Comparison of ENCODE assay signal across 9 cellular contexts in genomic region chr14:50038398-50039119, GRCh38.
DNase-seq lines count a peak whose midpoint lies in the region; ATAC-seq, FAIRE-seq and TF ChIP-seq lines count a peak whose summit lies in the region.
"Had no signal": no experiment of that assay in that cellular context is flagged by ENCODE, and none has a peak within 500 bp of the region (broad histone marks: within the 10 kb centered on the region; RNA-seq: fewer than 3 reads in every experiment).

No MANE protein-coding gene starts in this region.

- H3K9me3 Mint-ChIP-seq in stimulated activated effector memory CD8-positive, alpha-beta T cell treated with anti-CD3 and anti-CD28 coated beads, Interleukin-12 subunit alpha, Interleukin-12 subunit beta, amount 100 ng/mL, for 72 hours, result no peaks in the 10 kb centered on the region

- peak; percentile 6 for FAIRE-seq in H54 (lab: Jason Lieb, UNC)

- no peak for TF ChIP-seq POLR2A in H54 (IDR thresholded peaks at IDR 0.05; ENCODE audit: low read depth, low read length)

- H3K9me3 ChIP-seq in MG63, result no peaks in the 10 kb centered on the region

- H3K4me1 Mint-ChIP-seq in stimulated activated effector memory CD8-positive, alpha-beta T cell treated with anti-CD3 and anti-CD28 coated beads, Interleukin-12 subunit alpha, Interleukin-12 subunit beta, amount 100 ng/mL, for 72 hours, result peaks cover 67% of the 10 kb centered on the region
- H3K4me1 Mint-ChIP-seq: brain had no signal

- peak overlapping the region; percentile 71 for H3K4me3 Mint-ChIP-seq in stimulated activated effector memory CD8-positive, alpha-beta T cell treated with anti-CD3 and anti-CD28 coated beads, Interleukin-12 subunit alpha, Interleukin-12 subunit beta, amount 100 ng/mL, for 72 hours
- H3K4me3 Mint-ChIP-seq: brain had no signal

- H3K27ac Mint-ChIP-seq in stimulated activated effector memory CD8-positive, alpha-beta T cell treated with anti-CD3 and anti-CD28 coated beads, Interleukin-12 subunit alpha, Interleukin-12 subunit beta, amount 100 ng/mL, for 72 hours, result peak overlapping the region; percentile 95

- no peaks in the 10 kb centered on the region for H3K36me3 ChIP-seq in MG63

- peak; percentile 83 for ATAC-seq in GM18498 (IDR thresholded peaks at IDR 0.05; ENCODE audit: unreplicated experiment)
- peak; percentile 91 for ATAC-seq in stimulated activated effector memory CD8-positive, alpha-beta T cell treated with anti-CD3 and anti-CD28 coated beads, Interleukin-12 subunit alpha, Interleukin-12 subunit beta, amount 100 ng/mL, for 72 hours

- peaks cover 64% of the 10 kb centered on the region for H3K36me3 Mint-ChIP-seq in stimulated activated effector memory CD8-positive, alpha-beta T cell treated with anti-CD3 and anti-CD28 coated beads, Interleukin-12 subunit alpha, Interleukin-12 subunit beta, amount 100 ng/mL, for 72 hours

- no peak overlapping the region for H3K4me3 ChIP-seq in MG63

- peak; percentile 56 for DNase-seq in H54 (ENCODE audit: insufficient read length, low spot score)
- peak; percentile 91 for DNase-seq in MG63
- DNase-seq in activated T-cell treated with anti-CD3 and anti-CD28 coated beads, Interleukin-2, amount 50 U/mL, for 48 hours, result peak; percentile 84 to 85
- peak; percentile 21 for DNase-seq in inferior parietal cortex (ENCODE audit: extremely low spot score)
- peak; percentile 47 to 89 for DNase-seq in stimulated activated effector memory CD8-positive, alpha-beta T cell treated with anti-CD3 and anti-CD28 coated beads, Interleukin-12 subunit alpha, Interleukin-12 subunit beta, amount 100 ng/mL, for 72 hours (ENCODE audit: low spot score in 2 of 2)
- no peak for DNase-seq in DMS114 treated with DMSO at 0.1 percent for 48 hours (lab: John Stamatoyannopoulos, UW; ENCODE audit: unreplicated experiment)
- DNase-seq in NCI-H2227 (lab: John Stamatoyannopoulos, UW; ENCODE audit: unreplicated experiment), result no peak

- H3K27me3 ChIP-seq in MG63, result no peaks in the 10 kb centered on the region

Comparison
In these comparisons a context has a peak if more than half of its experiments do, and no peak if none do; other contexts are left out.
1. DNase-seq: peak in H54 (single experiment), MG63 (single experiment), activated T-cell treated with anti-CD3 and anti-CD28 coated beads, Interleukin-2, amount 50 U/mL, for 48 hours (2 of 2), inferior parietal cortex (single experiment) and stimulated activated effector memory CD8-positive, alpha-beta T cell treated with anti-CD3 and anti-CD28 coated beads, Interleukin-12 subunit alpha, Interleukin-12 subunit beta, amount 100 ng/mL, for 72 hours (2 of 2); none in DMS114 treated with DMSO at 0.1 percent for 48 hours (single experiment) and NCI-H2227 (single experiment).